Comparison of ENCODE assay signal across 1 cellular context in genomic region chr6:40274058-40274457, GRCh38.
TF ChIP-seq lines count a peak whose summit lies in the region.

No MANE protein-coding gene starts in this region.

TF ChIP-seq in GM12878, 131 proteins besides CTCF, POLR2A, EP300 and RAD21 (continued from another document):
- peak; percentile 29; the same call in 1 of the 2 replicates for TF ChIP-seq RELB (IDR thresholded peaks at IDR 0.05; ENCODE audit: low read depth)
- no peak for TF ChIP-seq YY1 (IDR thresholded peaks at IDR 0.05; ENCODE audit: low read depth, low read length)
- no peak for TF ChIP-seq ZNF217 (IDR thresholded peaks at IDR 0.05)
- TF ChIP-seq POLR2AphosphoS5 (IDR thresholded peaks at IDR 0.05; ENCODE audit: low read length), result no peak
- TF ChIP-seq MEF2A (IDR thresholded peaks at IDR 0.05; ENCODE audit: insufficient read depth, low read depth, low read length), result no peak
- no peak for TF ChIP-seq CEBPZ (IDR thresholded peaks at IDR 0.05; ENCODE audit: low read depth, low read length)
- no peak for TF ChIP-seq ASH2L (IDR thresholded peaks at IDR 0.05; ENCODE audit: borderline replicate concordance, low read depth)
- no peak for TF ChIP-seq RCOR1 (conservative IDR thresholded peaks at IDR 0.05; ENCODE audit: low read depth, low read length)
